In the genomic region with DNA sequence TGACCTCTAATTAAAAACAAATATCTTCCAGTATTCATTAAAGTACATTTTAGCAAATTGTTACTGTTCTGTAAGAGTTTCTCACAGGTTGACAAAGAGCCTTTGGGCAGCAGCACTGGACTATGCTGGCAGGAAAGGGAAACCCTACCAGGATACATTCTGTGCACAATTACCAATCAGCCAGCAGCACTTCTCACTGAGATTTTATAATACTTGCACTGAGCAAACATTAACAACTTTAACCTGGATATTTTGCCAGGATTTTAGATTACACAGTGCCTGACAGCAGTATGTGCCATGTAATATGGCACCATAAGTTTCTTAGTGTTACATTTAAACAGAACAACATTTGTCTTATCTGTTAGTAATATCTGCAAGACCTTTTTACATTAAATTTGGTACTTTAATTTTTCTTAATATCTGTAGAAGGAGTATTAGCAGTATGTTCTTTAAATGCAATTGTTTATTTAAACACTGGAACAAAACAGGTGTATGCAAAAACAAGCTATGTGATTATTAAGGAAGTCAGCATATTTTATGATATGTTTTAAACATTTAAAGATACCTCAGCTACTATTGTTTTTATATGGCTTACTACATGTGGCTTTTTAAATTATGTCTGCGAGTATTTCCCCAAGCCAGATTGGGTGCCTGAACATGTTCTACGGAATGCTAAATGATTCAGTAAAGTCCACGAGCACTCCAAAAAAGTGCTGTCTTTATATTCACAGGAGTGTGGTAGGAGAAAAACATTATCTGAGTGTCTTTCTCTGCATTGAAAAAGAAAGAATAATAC, we compare ENCODE assay signal across 22 cellular contexts.
"Had no signal": no experiment of that assay in that cellular context is flagged by ENCODE, and none has a peak within 500 bp of the region (broad histone marks: within the 10 kb centered on the region; RNA-seq: fewer than 3 reads in every experiment).

No MANE protein-coding gene starts in this region.

- ATAC-seq: activated CD4-positive, CD25-positive, alpha-beta regulatory T cell treated with anti-CD3 and anti-CD28 coated beads, Interleukin-2, amount 50 U/mL, for 24 hours; esophagus mucosa; sciatic nerve; stimulated activated memory B cell treated with anti-CD40 and anti-IgM and Interleukin-4, amounts not matched to agents 10 μg/mL and 1 μg/mL and 100 μg/mL, for 72 hours had no signal

- H3K27me3 ChIP-seq: stomach, suprapubic skin, tibial nerve, vagina had no signal

- H3K36me3 ChIP-seq: stomach, suprapubic skin, tibial nerve, vagina had no signal

- DNase-seq: activated CD4-positive, alpha-beta memory T cell treated with anti-CD3 and anti-CD28 coated beads, Interleukin-2, amount 10 ng/mL, durations not matched to agents 7 days and 5 days; activated CD4-positive, alpha-beta T cell treated with anti-CD3 and anti-CD28 coated beads, Interleukin-2, amount 10 ng/mL, durations not matched to agents 24 days and 14 days; activated effector memory CD4-positive, alpha-beta T cell treated with anti-CD3 and anti-CD28 coated beads, Interleukin-2, amount 50 U/mL, for 16 hours; activated naive CD4-positive, alpha-beta T cell treated with anti-CD3 and anti-CD28 coated beads, Interleukin-2, amount 10 ng/mL, durations not matched to agents 7 days and 5 days; activated T-cell treated with anti-CD3 and anti-CD28 coated beads for 4 hours; amygdala; effector memory CD4-positive, alpha-beta T cell; foreskin melanocyte; kidney glomerular epithelial cell; naive B cell; nucleus accumbens; posterior cingulate gyrus; small intestine; stimulated activated CD4-positive, alpha-beta T cell treated with anti-CD3 and anti-CD28 coated beads, Interleukin-15, amount 100 ng/mL, for 24 hours; stomach had no signal

- H3K4me1 ChIP-seq: suprapubic skin, tibial nerve, vagina had no signal

- H3K27ac Mint-ChIP-seq: activated CD4-positive, alpha-beta memory T cell treated with anti-CD3 and anti-CD28 coated beads, Interleukin-2, amount 10 ng/mL, durations not matched to agents 7 days and 5 days; activated CD4-positive, alpha-beta T cell treated with anti-CD3 and anti-CD28 coated beads, Interleukin-2, amount 10 ng/mL, durations not matched to agents 24 days and 14 days; activated naive CD4-positive, alpha-beta T cell treated with anti-CD3 and anti-CD28 coated beads, Interleukin-2, amount 10 ng/mL, durations not matched to agents 7 days and 5 days; naive B cell; stimulated activated memory B cell treated with anti-CD40 and anti-IgM and Interleukin-4, amounts not matched to agents 10 μg/mL and 1 μg/mL and 100 μg/mL, for 72 hours had no signal

- H3K4me1 Mint-ChIP-seq: activated CD4-positive, alpha-beta memory T cell treated with anti-CD3 and anti-CD28 coated beads, Interleukin-2, amount 10 ng/mL, durations not matched to agents 7 days and 5 days; activated CD4-positive, alpha-beta T cell treated with anti-CD3 and anti-CD28 coated beads, Interleukin-2, amount 10 ng/mL, durations not matched to agents 24 days and 14 days; activated naive CD4-positive, alpha-beta T cell treated with anti-CD3 and anti-CD28 coated beads, Interleukin-2, amount 10 ng/mL, durations not matched to agents 7 days and 5 days; naive B cell; stimulated activated memory B cell treated with anti-CD40 and anti-IgM and Interleukin-4, amounts not matched to agents 10 μg/mL and 1 μg/mL and 100 μg/mL, for 72 hours had no signal

- H3K4me3 Mint-ChIP-seq: activated CD4-positive, alpha-beta memory T cell treated with anti-CD3 and anti-CD28 coated beads, Interleukin-2, amount 10 ng/mL, durations not matched to agents 7 days and 5 days; activated CD4-positive, alpha-beta T cell treated with anti-CD3 and anti-CD28 coated beads, Interleukin-2, amount 10 ng/mL, durations not matched to agents 24 days and 14 days; activated naive CD4-positive, alpha-beta T cell treated with anti-CD3 and anti-CD28 coated beads, Interleukin-2, amount 10 ng/mL, durations not matched to agents 7 days and 5 days; naive B cell; stimulated activated memory B cell treated with anti-CD40 and anti-IgM and Interleukin-4, amounts not matched to agents 10 μg/mL and 1 μg/mL and 100 μg/mL, for 72 hours had no signal

- H3K4me3 ChIP-seq: stomach, suprapubic skin, tibial nerve, vagina had no signal

- H3K9me3 Mint-ChIP-seq: activated CD4-positive, alpha-beta T cell treated with anti-CD3 and anti-CD28 coated beads, Interleukin-2, amount 10 ng/mL, durations not matched to agents 24 days and 14 days had no signal

- H3K9me3 ChIP-seq: stomach, suprapubic skin, tibial nerve, vagina had no signal

- H3K36me3 Mint-ChIP-seq: activated naive CD4-positive, alpha-beta T cell treated with anti-CD3 and anti-CD28 coated beads, Interleukin-2, amount 10 ng/mL, durations not matched to agents 7 days and 5 days; naive B cell; stimulated activated memory B cell treated with anti-CD40 and anti-IgM and Interleukin-4, amounts not matched to agents 10 μg/mL and 1 μg/mL and 100 μg/mL, for 72 hours had no signal

- H3K27me3 Mint-ChIP-seq: activated CD4-positive, alpha-beta memory T cell treated with anti-CD3 and anti-CD28 coated beads, Interleukin-2, amount 10 ng/mL, durations not matched to agents 7 days and 5 days; activated CD4-positive, alpha-beta T cell treated with anti-CD3 and anti-CD28 coated beads, Interleukin-2, amount 10 ng/mL, durations not matched to agents 24 days and 14 days; activated naive CD4-positive, alpha-beta T cell treated with anti-CD3 and anti-CD28 coated beads, Interleukin-2, amount 10 ng/mL, durations not matched to agents 7 days and 5 days; naive B cell; stimulated activated memory B cell treated with anti-CD40 and anti-IgM and Interleukin-4, amounts not matched to agents 10 μg/mL and 1 μg/mL and 100 μg/mL, for 72 hours had no signal

- H3K27ac ChIP-seq: stomach, suprapubic skin, tibial nerve, vagina had no signal
